Comparison of ENCODE assay signal across 23 cellular contexts in genomic region chr12:5186715-5187114, GRCh38.
DNase-seq lines count a peak whose midpoint lies in the region; ATAC-seq, FAIRE-seq and TF ChIP-seq lines count a peak whose summit lies in the region.
"Had no signal": no experiment of that assay in that cellular context is flagged by ENCODE, and none has a peak within 500 bp of the region (broad histone marks: within the 10 kb centered on the region; RNA-seq: fewer than 3 reads in every experiment).

No MANE protein-coding gene starts in this region.

- H3K23ac ChIP-seq in H9 (ENCODE audit: insufficient read length, low read depth, low read length): no peak overlapping the region

- no peaks in the 10 kb centered on the region; the same call in 1 of the 2 replicates for H3K27me3 Mint-ChIP-seq in H9 (ENCODE audit: low read depth)
- H3K27me3 Mint-ChIP-seq: CD4-positive, CD25-positive, alpha-beta regulatory T cell had no signal

- H3K36me3 ChIP-seq in K562 (ENCODE audit: control insufficient read depth, insufficient read depth, low read length): no peaks in the 10 kb centered on the region
- no peaks in the 10 kb centered on the region for H3K36me3 ChIP-seq in neural cell (ENCODE audit: insufficient read depth, low read length)
- peaks cover 0 to 9% of the 10 kb centered on the region in 2 experiments for H3K36me3 ChIP-seq in SK-N-SH (replicated peaks in 1 of 2; ENCODE audit: control insufficient read depth in 1 of 2, insufficient read depth in 2 of 2, low read length in 1 of 2)
- H3K36me3 ChIP-seq: BLaER1 had no signal

- no peak overlapping the region for H3K27ac ChIP-seq in H9 (ENCODE audit: insufficient read length, low read depth, low read length)
- H3K27ac ChIP-seq in K562 (ENCODE audit: extremely low read depth, low read depth, low read length): no peak overlapping the region
- H3K27ac ChIP-seq in neural cell (ENCODE audit: low read length): peak overlapping the region; percentile 27
- no peak overlapping the region for H3K27ac ChIP-seq in SK-N-SH (ENCODE audit: low read depth in 2 of 2, low read length in 1 of 2)
- H3K27ac ChIP-seq: 22Rv1, BLaER1, C4-2B, GM23248 had no signal

- no peak overlapping the region for H3K27ac Mint-ChIP-seq in H9
- H3K27ac Mint-ChIP-seq: B cell; CD4-positive, CD25-positive, alpha-beta regulatory T cell; CD8-positive, alpha-beta T cell had no signal

- H3K9me3 Mint-ChIP-seq in H9: no peaks in the 10 kb centered on the region; a peak in 1 of 5 replicates
- H3K9me3 Mint-ChIP-seq: CD8-positive, alpha-beta T cell had no signal

- H3K18ac ChIP-seq in H9 (ENCODE audit: insufficient read length, low read depth, low read length): no peak overlapping the region

- H3K23me2 ChIP-seq in H9 (ENCODE audit: insufficient read length, low read depth, low read length, poor library complexity, severe bottlenecking): no peaks in the 10 kb centered on the region

- in situ Hi-C loops in K562 (cut with MboI): loop anchor here (25.0 kb wide), 1 partner anchor 601 kb away; no protein-coding TSS in a partner anchor

- H4K5ac ChIP-seq in H9 (ENCODE audit: insufficient read length, low read depth, low read length): no peak overlapping the region

- H3K4me2 ChIP-seq in H9 (ENCODE audit: insufficient read depth, insufficient read length, low read length): no peak overlapping the region
- no peak overlapping the region for H3K4me2 ChIP-seq in K562 (ENCODE audit: insufficient read depth, low read length)
- no peak overlapping the region for H3K4me2 ChIP-seq in neural cell (ENCODE audit: low read length)
- no peak overlapping the region for H3K4me2 ChIP-seq in SK-N-SH
- H3K4me2 ChIP-seq: BLaER1 had no signal

- no peak for TF ChIP-seq EP300 in K562 (IDR thresholded peaks at IDR 0.05; ENCODE audit: low read length)
- TF ChIP-seq EP300 in neural cell (conservative IDR thresholded peaks at IDR 0.05; ENCODE audit: poor library complexity, severe bottlenecking): no peak
- no peak for TF ChIP-seq EP300 in SK-N-SH (IDR thresholded peaks at IDR 0.05; ENCODE audit: borderline replicate concordance in 1 of 2, low read depth in 1 of 2, low read length in 1 of 2)

- TF ChIP-seq CTCF in H9 (conservative IDR thresholded peaks at IDR 0.05) (no peak), K562 (IDR thresholded peaks at IDR 0.05 in 2 of 3, conservative IDR thresholded peaks at IDR 0.05 in 1 of 3; ENCODE audit: insufficient read depth in 2 of 3, low read depth in 1 of 3, low read length in 3 of 3) (no peak), neural cell (IDR thresholded peaks at IDR 0.05; ENCODE audit: poor library complexity, severe bottlenecking) (no peak), SK-N-SH (IDR thresholded peaks at IDR 0.05) (no peak)

- H3K4me1 ChIP-seq in H9 (ENCODE audit: insufficient read depth, low read length) (no peaks in the 10 kb centered on the region), K562 (replicated peaks in 1 of 2; ENCODE audit: control insufficient read depth in 2 of 2, insufficient read depth in 2 of 2, low read length in 2 of 2) (no peaks in the 10 kb centered on the region), SK-N-SH (ENCODE audit: control insufficient read depth in 1 of 2, insufficient read depth in 2 of 2, low read depth in 1 of 2, low read length in 1 of 2) (no peaks in the 10 kb centered on the region)
- H3K4me1 ChIP-seq: BLaER1, Caco-2 had no signal

- no peaks in the 10 kb centered on the region; a peak in 1 of 7 replicates for H3K36me3 Mint-ChIP-seq in H9 (ENCODE audit: insufficient read depth in 1 of 3, low read depth in 3 of 3)
- H3K36me3 Mint-ChIP-seq: CD4-positive, CD25-positive, alpha-beta regulatory T cell; CD8-positive, alpha-beta T cell had no signal

- peak overlapping the region; percentile 6 for H2BK20ac ChIP-seq in H9 (ENCODE audit: low read depth, low read length, poor library complexity, severe bottlenecking)

- BruUV-seq in K562 (replicated peaks; lab: Mats Ljungman, UMichigan): no TSS peak

- intact Hi-C loops in K562 (cut with micrococcal nuclease): no loop called here

- H3K56ac ChIP-seq in H9 (ENCODE audit: insufficient read length, low read depth, low read length): no peak overlapping the region

- no CpG with 5 or more reads among the region's 4 CpGs for WGBS in H9 (ENCODE audit: extremely low coverage, insufficient read length, low lambda C conversion rate)
- WGBS in K562 (ENCODE audit: insufficient coverage, low coverage, missing lambda C conversion rate): 17% methylated on average over 4 of the region's 4 CpGs
- 82% methylated on average over 4 of the region's 4 CpGs for WGBS in SK-N-SH (ENCODE audit: low lambda C conversion rate)

- no peak overlapping the region for H2BK12ac ChIP-seq in H9 (ENCODE audit: insufficient read length, low read depth, low read length)

- no peaks in the 10 kb centered on the region for H3K79me1 ChIP-seq in H9 (ENCODE audit: insufficient read depth, low read depth, low read length, poor library complexity, severe bottlenecking)

- H3K9ac ChIP-seq in H9 (ENCODE audit: extremely low read depth, insufficient read length, low read length) (no peak overlapping the region), K562 (ENCODE audit: insufficient read depth in 1 of 2, low read depth in 2 of 2, low read length in 2 of 2) (no peak overlapping the region), neural cell (ENCODE audit: low read length) (no peak overlapping the region), SK-N-SH (no peak overlapping the region)
- H3K9ac ChIP-seq: BLaER1, GM23248 had no signal

- no peak for FAIRE-seq in K562 (lab: Jason Lieb, UNC)
- FAIRE-seq: A204.1, G401.6, GM12892, H1 had no signal

- H3K27me3 ChIP-seq in H9 (ENCODE audit: insufficient read depth, low read length) (no peaks in the 10 kb centered on the region), K562 (ENCODE audit: control insufficient read depth in 2 of 2, insufficient read depth in 2 of 2, low read length in 2 of 2) (no peaks in the 10 kb centered on the region), neural cell (ENCODE audit: insufficient read depth, low read depth, low read length) (no peaks in the 10 kb centered on the region), SK-N-SH (ENCODE audit: insufficient read depth) (no peaks in the 10 kb centered on the region)
- H3K27me3 ChIP-seq: BLaER1 had no signal

- POLR2A ChIA-PET in K562 (lab: Yijun Ruan, JAX): no interaction called here
- POLR2A ChIA-PET in SK-N-SH (lab: Yijun Ruan, JAX): no interaction called here

- H4K91ac ChIP-seq in H9 (ENCODE audit: insufficient read length, low read depth, low read length): no peak overlapping the region

- H4K20me1 ChIP-seq in H9 (ENCODE audit: control insufficient read depth, insufficient read depth, insufficient read length): no peaks in the 10 kb centered on the region
- no peaks in the 10 kb centered on the region for H4K20me1 ChIP-seq in K562 (replicated peaks; ENCODE audit: control insufficient read depth, insufficient read depth, low read length)
- H4K20me1 ChIP-seq in neural cell (ENCODE audit: insufficient read depth): no peaks in the 10 kb centered on the region
- H4K20me1 ChIP-seq in SK-N-SH (ENCODE audit: insufficient read depth): no peaks in the 10 kb centered on the region
- H4K20me1 ChIP-seq: BLaER1 had no signal

- H3K9me2 ChIP-seq in neural cell (ENCODE audit: insufficient read depth, low read length) (no peaks in the 10 kb centered on the region), SK-N-SH (no peaks in the 10 kb centered on the region)

- H2BK5ac ChIP-seq in H9 (ENCODE audit: insufficient read length, low read length): no peak overlapping the region

- H3K4me3 Mint-ChIP-seq in H9: no peak overlapping the region
- H3K4me3 Mint-ChIP-seq: B cell; CD4-positive, CD25-positive, alpha-beta regulatory T cell; CD8-positive, alpha-beta T cell had no signal

- H3F3A ChIP-seq in neural cell (ENCODE audit: insufficient read depth, low read length, poor library complexity, severe bottlenecking) (no peaks in the 10 kb centered on the region), SK-N-SH (replicated peaks; ENCODE audit: insufficient read depth) (no peaks in the 10 kb centered on the region)

- no peak overlapping the region for H2BK120ac ChIP-seq in H9 (ENCODE audit: low read depth, low read length, poor library complexity, severe bottlenecking)

- ATAC-seq in K562 (no peak), GM21786 (IDR thresholded peaks at IDR 0.05; ENCODE audit: unreplicated experiment) (no peak)
- ATAC-seq: CD8-positive, alpha-beta T cell; HCT116 had no signal

- no peaks in the 10 kb centered on the region for H3K9me3 ChIP-seq in H9 (ENCODE audit: control insufficient read depth, low read depth, low read length)
- no peaks in the 10 kb centered on the region for H3K9me3 ChIP-seq in K562 (replicated peaks; ENCODE audit: control insufficient read depth, insufficient read depth, low read depth, low read length)
- no peaks in the 10 kb centered on the region for H3K9me3 ChIP-seq in neural cell (ENCODE audit: low read length)
- no peaks in the 10 kb centered on the region for H3K9me3 ChIP-seq in SK-N-SH
- H3K9me3 ChIP-seq: BLaER1, Caco-2 had no signal

- H3K9me1 ChIP-seq in K562 (ENCODE audit: control insufficient read depth, insufficient read depth, low read length): no peaks in the 10 kb centered on the region

- TF ChIP-seq RAD21 in K562 (CRISPR knock-in tag; conservative IDR thresholded peaks at IDR 0.05 in 1 of 2, IDR thresholded peaks at IDR 0.05 in 1 of 2) (no peak), neural cell (conservative IDR thresholded peaks at IDR 0.05) (no peak), SK-N-SH (IDR thresholded peaks at IDR 0.05; ENCODE audit: low read length) (no peak)

- H2AFZ ChIP-seq in H9 (ENCODE audit: low read length) (no peak overlapping the region), K562 (ENCODE audit: low read depth, low read length) (no peak overlapping the region), neural cell (ENCODE audit: low read depth, low read length) (peak overlapping the region; percentile 3), SK-N-SH (ENCODE audit: low read depth) (no peak overlapping the region)
- H2AFZ ChIP-seq: GM23248 had no signal

- H3K4me3 ChIP-seq in K562 (no peak overlapping the region), neural cell (ENCODE audit: low read length) (no peak overlapping the region), SK-N-SH (ENCODE audit: low read depth in 2 of 2, low read length in 1 of 2) (no peak overlapping the region)
- H3K4me3 ChIP-seq: BLaER1, GM23248 had no signal

- no peak overlapping the region for H2AK5ac ChIP-seq in H9 (ENCODE audit: insufficient read length, low read length)

- no peak overlapping the region for H2BK15ac ChIP-seq in H9 (ENCODE audit: low read depth, low read length)

- no peak overlapping the region for H4K8ac ChIP-seq in H9 (replicated peaks; ENCODE audit: insufficient read length, low read depth, low read length)

- H3K14ac ChIP-seq in H9 (ENCODE audit: insufficient read depth, low read length): no peak overlapping the region

- TF ChIP-seq POLR2A in K562 (conservative IDR thresholded peaks at IDR 0.05): no peak

- CTCF ChIA-PET in K562 (lab: Yijun Ruan, JAX; ENCODE audit: low intra/inter-chr PET ratio) (no interaction called here), SK-N-SH (lab: Yijun Ruan, JAX) (no interaction called here)

- H3K4me1 Mint-ChIP-seq in H9: peaks cover 1 to 2% of the 10 kb centered on the region in 2 experiments; a peak in 1 of 4 replicates
- H3K4me1 Mint-ChIP-seq: B cell; CD4-positive, CD25-positive, alpha-beta regulatory T cell had no signal

- no peak overlapping the region for H3K4ac ChIP-seq in H9 (ENCODE audit: low read depth, low read length)

- DNase-seq in NCI-H1092 treated with DMSO at 0.1 percent for 48 hours (lab: John Stamatoyannopoulos, UW) (peak; percentile 15), NCI-H1092 (lab: John Stamatoyannopoulos, UW) (no peak), H9 (no peak), K562 (ENCODE audit: extremely low read depth in 1 of 4, low spot score in 3 of 4) (no peak), SK-N-SH (no peak)
- DNase-seq: Caco-2; CD4-positive, CD25-positive, alpha-beta regulatory T cell; CD8-positive, alpha-beta T cell; DMS153; DND-41; GM23248; H7 had no signal

- no peak overlapping the region for H3T11ph ChIP-seq in H9 (ENCODE audit: low read length)

- H3K79me2 ChIP-seq in H9 (ENCODE audit: insufficient read depth, low read length): no peaks in the 10 kb centered on the region
- H3K79me2 ChIP-seq in K562 (ENCODE audit: control insufficient read depth, insufficient read depth, low read length): no peaks in the 10 kb centered on the region
- no peaks in the 10 kb centered on the region for H3K79me2 ChIP-seq in neural cell (replicated peaks; ENCODE audit: insufficient read depth, low read length)
- no peaks in the 10 kb centered on the region for H3K79me2 ChIP-seq in SK-N-SH (ENCODE audit: insufficient read depth)
